Comparison of ENCODE assay signal across 8 cellular contexts in the genomic region with DNA sequence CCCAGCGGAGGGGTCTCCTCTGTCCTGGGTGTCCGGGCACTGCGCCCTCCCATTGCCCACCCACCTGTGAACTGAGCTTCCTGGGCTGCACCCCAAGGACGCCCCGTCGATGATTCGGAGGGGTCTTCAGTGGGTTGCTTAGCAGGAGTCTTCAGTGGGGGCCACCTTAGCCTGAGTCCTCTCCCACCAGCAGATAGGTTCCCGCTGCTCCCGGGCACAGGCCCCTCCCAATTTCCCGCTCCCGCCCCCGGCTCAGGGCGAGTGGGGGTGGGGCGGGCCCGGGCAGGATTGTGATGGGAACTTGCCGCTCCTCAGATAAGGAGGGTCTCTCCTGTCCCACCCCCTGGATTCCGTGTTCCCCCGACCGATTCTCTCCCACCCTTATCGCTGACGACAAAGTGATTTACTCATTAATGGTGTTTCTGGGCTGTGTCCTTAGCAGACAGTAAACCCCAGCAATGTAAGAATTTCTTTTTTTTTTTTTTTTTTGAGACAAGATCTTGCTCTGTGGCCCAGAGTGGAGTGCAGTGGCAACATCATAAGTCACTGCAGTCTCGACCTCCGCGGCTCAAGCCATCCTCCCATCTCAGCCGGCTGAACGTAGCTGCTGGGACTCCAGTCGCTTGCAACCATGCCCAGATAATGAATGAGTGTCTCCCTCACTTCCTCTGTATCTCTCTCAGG. TPM values are rescaled to one million over a fixed set of nuclear protein-coding genes. Genes with fewer than 3 reads are reported as not detected.
DNase-seq lines count a peak whose midpoint lies in the region; ATAC-seq and TF ChIP-seq lines count a peak whose summit lies in the region.

No MANE protein-coding gene starts in this region.

- no peak overlapping the region for H3K27ac ChIP-seq in PC-3 (ENCODE audit: low read length)
- no peak overlapping the region for H3K27ac ChIP-seq in colonic mucosa
- H3K27ac ChIP-seq in aorta (ENCODE audit: low read depth in 1 of 2, low read length in 2 of 2) = no peak overlapping the region

- peak overlapping the region; percentile 45 for H3K4me3 Mint-ChIP-seq in memory B cell

- no peak overlapping the region for H3K9ac ChIP-seq in PC-3 (ENCODE audit: low read length)
- no peak overlapping the region for H3K9ac ChIP-seq in colonic mucosa (ENCODE audit: low read depth in 2 of 2, low read length in 2 of 2)

- H3K36me3 ChIP-seq in PC-3 (ENCODE audit: low read depth, low read length) = no peaks in the 10 kb centered on the region
- no peaks in the 10 kb centered on the region for H3K36me3 ChIP-seq in colonic mucosa
- no peaks in the 10 kb centered on the region for H3K36me3 ChIP-seq in aorta (ENCODE audit: control insufficient read depth in 1 of 2, insufficient read depth in 2 of 2, low read length in 1 of 2)

- H2AFZ ChIP-seq in PC-3 (ENCODE audit: low read length) = peak overlapping the region; percentile 85

- no TSS peak for BruUV-seq in PC-3 (replicated peaks; lab: Mats Ljungman, UMichigan)

- ATAC-seq in PC-3 = peak; percentile 58
- ATAC-seq in memory B cell (ENCODE audit: low read depth) = peak; percentile 55
- ATAC-seq in aorta (ENCODE audit: low FRiP score) = peak; percentile 57
- no peak for ATAC-seq in GM18498 (IDR thresholded peaks at IDR 0.05; ENCODE audit: unreplicated experiment)

- H4K20me1 ChIP-seq in PC-3 (ENCODE audit: low read length) = no peaks in the 10 kb centered on the region

- peaks cover 13% of the 10 kb centered on the region; the same call in 1 of the 2 replicates for H3K4me1 ChIP-seq in PC-3 (ENCODE audit: insufficient read depth, low read length)
- H3K4me1 ChIP-seq in colonic mucosa = no peaks in the 10 kb centered on the region
- no peaks in the 10 kb centered on the region for H3K4me1 ChIP-seq in aorta (ENCODE audit: control insufficient read depth in 1 of 2, insufficient read depth in 2 of 2, low read length in 2 of 2)

- peaks cover 20% of the 10 kb centered on the region for H3K4me1 Mint-ChIP-seq in memory B cell

- no peaks in the 10 kb centered on the region for H3K9me3 Mint-ChIP-seq in memory B cell

- CTCF ChIA-PET in PC-3 (lab: Charles Lee) = no interaction called here

- intact Hi-C loops in PC-3 (cut with micrococcal nuclease) = no loop called here
- intact Hi-C loops in colonic mucosa (cut with DNase I) = no loop called here
- intact Hi-C loops in aorta (cut with DNase I) = no loop called here

- H3K79me2 ChIP-seq in PC-3 (ENCODE audit: low read length) = no peaks in the 10 kb centered on the region

- H3K27me3 ChIP-seq in PC-3 (ENCODE audit: low read length) (no peaks in the 10 kb centered on the region), colonic mucosa (peaks cover 72% of the 10 kb centered on the region), aorta (ENCODE audit: control insufficient read depth in 1 of 2, insufficient read depth in 2 of 2, low read length in 1 of 2) (no peaks in the 10 kb centered on the region)

- H3K9me2 ChIP-seq in PC-3 (replicated peaks; ENCODE audit: low read length) = no peaks in the 10 kb centered on the region

- peaks cover 39% of the 10 kb centered on the region for H3K27me3 Mint-ChIP-seq in memory B cell

- no peak overlapping the region for H3K27ac Mint-ChIP-seq in memory B cell

- H3K4me3 ChIP-seq in PC-3 (ENCODE audit: low read length) (peak overlapping the region; percentile 68), colonic mucosa (peak overlapping the region; percentile 11), aorta (ENCODE audit: low read length in 2 of 2) (no peak overlapping the region)

- DNase-seq in activated gamma-delta T cell (lab: John Stamatoyannopoulos, UW) = peak; percentile 45
- no peak for DNase-seq in activated gamma-delta T cell treated with Interleukin-2 at 50 U/mL for 16 hours
- DNase-seq in PC-3 = peak; percentile 41
- no peak for DNase-seq in colonic mucosa
- DNase-seq in memory B cell (ENCODE audit: low spot score in 2 of 2) = no peak
- DNase-seq in aorta = peak in 1 of 2 donors; percentile 66
- no peak for DNase-seq in GM19240 (ENCODE audit: insufficient read length, low spot score)

- POLR2A ChIA-PET in PC-3 (lab: Charles Lee; ENCODE audit: unreplicated experiment) = interaction anchor here (0.6 kb wide), 1 partner anchor 8 kb away, joined by 5 read pairs; no protein-coding TSS in a partner anchor

- H3K9me3 ChIP-seq in PC-3 (ENCODE audit: low read length) = no peaks in the 10 kb centered on the region
- no peaks in the 10 kb centered on the region for H3K9me3 ChIP-seq in colonic mucosa
- H3K9me3 ChIP-seq in aorta (ENCODE audit: control insufficient read depth, low read length) = no peaks in the 10 kb centered on the region

- H3F3A ChIP-seq in PC-3 (ENCODE audit: low read length, unreplicated experiment) = no peaks in the 10 kb centered on the region

- WGBS in aorta, 2 donors = 2% methylated on average over 23 to 27 of the region's 27 CpGs

- peak overlapping the region; percentile 90 for H3K4me2 ChIP-seq in PC-3 (ENCODE audit: low read length)

- H3K36me3 Mint-ChIP-seq in memory B cell = no peaks in the 10 kb centered on the region

- TF ChIP-seq CTCF in PC-3 (conservative IDR thresholded peaks at IDR 0.05; ENCODE audit: low read depth, low read length) (no peak), colonic mucosa (IDR thresholded peaks at IDR 0.05) (no peak)

RNA-seq across cellular contexts. Expression of a gene that starts 0.7 kb away (rescaled TPM):
- total RNA-seq in PC-3 (2014; rRNA removed) (2.4 and 4.1 TPM in 2 replicates), colonic mucosa (not detected), aorta (under 1 TPM; 0.39 to 0.99 TPM)
- 1 to 10 TPM; 1.3 to 1.6 TPM for polyA plus RNA-seq in aorta

RNA-seq across cellular contexts. Expression of a gene that starts 14.7 kb away (rescaled TPM):
- total RNA-seq in PC-3 (2014; rRNA removed) (151 and 184 TPM in 2 replicates), colonic mucosa (10 to 100 TPM; 53.2 to 87.3 TPM), aorta (10 to 100 TPM; 43.6 to 62.8 TPM)
- 10 to 100 TPM; 30.9 to 56.2 TPM for polyA plus RNA-seq in aorta

RNA-seq across cellular contexts. Expression of a gene that starts 25.8 kb away (rescaled TPM):
- total RNA-seq in PC-3 (2014; rRNA removed) (53.2 and 65.9 TPM in 2 replicates), colonic mucosa (10 to 100 TPM; 69.0 to 89.9 TPM), aorta (10 to 100 TPM; 14.0 to 17.2 TPM)
- polyA plus RNA-seq in aorta = 10 to 100 TPM; 17.7 to 42.6 TPM

RNA-seq across cellular contexts. Expression of a gene that starts 47.9 kb away (rescaled TPM):
- total RNA-seq in PC-3 (2014; rRNA removed) = 52.9 and 72.6 TPM in 2 replicates
- total RNA-seq in colonic mucosa = 10 to 100 TPM; 11.0 to 27.2 TPM
- total RNA-seq in aorta = 10 to 100 TPM; 15.8 to 18.9 TPM
- polyA plus RNA-seq in aorta = 10 to 100 TPM in 1 of 2 donors, 1 to 10 TPM in 1; 6.4 to 41.0 TPM

RNA-seq across cellular contexts. Expression of a gene that starts 50.9 kb away (rescaled TPM):
- total RNA-seq in PC-3 (2014; rRNA removed) = 17.1 and 22.5 TPM in 2 replicates
- total RNA-seq in colonic mucosa = 10 to 100 TPM; 11.1 to 13.4 TPM
- 10 to 100 TPM; 11.8 to 19.2 TPM for total RNA-seq in aorta
- polyA plus RNA-seq in aorta = 10 to 100 TPM; 17.9 to 23.0 TPM

Comparison
In these comparisons a context has a peak if more than half of its experiments do, and no peak if none do; other contexts are left out.
1. DNase-seq: peak in activated gamma-delta T cell (single experiment) and PC-3 (single experiment); none in activated gamma-delta T cell treated with Interleukin-2 at 50 U/mL for 16 hours (single experiment), colonic mucosa (single experiment), memory B cell (0 of 2) and GM19240 (single experiment).
2. H3K4me3 ChIP-seq: peak in PC-3 (single experiment) and colonic mucosa (single experiment); none in aorta (0 of 2).